In the genomic region with DNA sequence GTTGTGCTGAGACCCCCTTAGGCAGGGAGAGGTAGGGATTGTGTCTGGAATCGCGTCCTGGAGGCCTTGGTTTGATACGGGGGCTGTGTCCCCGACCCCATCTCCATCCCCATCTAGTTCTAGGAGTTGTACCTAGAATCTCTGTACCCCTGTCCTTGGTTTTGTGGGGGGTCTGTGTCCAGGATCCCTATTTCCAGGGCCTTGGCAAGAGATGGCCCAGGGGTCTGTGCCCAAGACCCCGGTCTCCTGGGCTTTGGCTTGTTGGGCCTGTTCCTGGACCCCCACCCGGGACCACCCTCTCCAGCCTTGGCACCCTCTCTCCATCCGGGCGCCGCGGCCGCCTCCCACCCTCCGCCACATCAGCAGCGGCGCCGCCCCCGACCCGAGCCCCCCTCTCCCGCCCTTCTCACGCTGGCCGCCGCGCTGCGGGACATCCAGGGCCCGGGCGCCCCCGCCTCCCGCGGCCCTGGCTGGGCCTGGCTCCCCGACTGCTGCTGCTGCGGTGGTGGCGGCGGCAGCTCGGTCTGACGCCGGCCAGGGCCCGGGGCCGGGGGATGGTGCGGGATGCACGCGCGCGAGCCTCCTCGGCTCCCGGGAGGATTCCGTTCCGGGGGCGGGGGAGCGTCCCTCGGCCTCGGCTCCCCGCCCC, we compare ENCODE assay signal across 8 cellular contexts. TPM values are rescaled to one million over a fixed set of nuclear protein-coding genes. Genes with fewer than 3 reads are reported as not detected.
DNase-seq lines count a peak whose midpoint lies in the region; ATAC-seq and TF ChIP-seq lines count a peak whose summit lies in the region.

TSS of gene NUMBL (minus strand) at position 602 of the 649 bp plus-strand sequence. CDS start at position 434, 168 bp downstream.

- H3K36me3 ChIP-seq in BE2C (peaks cover 7% of the 10 kb centered on the region; the same call in 1 of the 2 replicates), kidney epithelial cell (ENCODE audit: control insufficient read depth, insufficient read depth, low read length) (peaks cover 3% of the 10 kb centered on the region)

- peaks cover 13% of the 10 kb centered on the region for H3K4me1 ChIP-seq in BE2C

- H3K4me3 ChIP-seq in BE2C (ENCODE audit: low read depth, low read length) (peak within 1 kb of the TSS; percentile 82), astrocyte of the spinal cord (ENCODE audit: low read depth, low read length) (peak within 1 kb of the TSS; percentile 95), kidney epithelial cell (ENCODE audit: low read depth, low read length) (peak within 1 kb of the TSS; percentile 70)

- no peak for DNase-seq in BE2C
- no peak for DNase-seq in astrocyte of the spinal cord (ENCODE audit: low read depth, low spot score)
- no peak for DNase-seq in kidney epithelial cell (ENCODE audit: low read depth)
- DNase-seq in kidney tubule cell (ENCODE audit: low spot score), result no peak
- no peak for DNase-seq in stimulated activated CD8-positive, alpha-beta memory T cell treated with anti-CD3 and anti-CD28 coated beads, Interleukin-4, amount 100 ng/mL, for 48 hours

- H3K9me3 ChIP-seq in BE2C, result no peaks in the 10 kb centered on the region

- TF ChIP-seq CTCF in BE2C (IDR thresholded peaks at IDR 0.05; ENCODE audit: low read depth, low read length) (no peak), astrocyte of the spinal cord (IDR thresholded peaks at IDR 0.05; ENCODE audit: low read depth, low read length) (no peak), kidney epithelial cell (IDR thresholded peaks at IDR 0.05; ENCODE audit: insufficient read depth, low read length, poor library complexity, severe bottlenecking) (no peak), subcutaneous adipose tissue (IDR thresholded peaks at IDR 0.05; ENCODE audit: low read depth) (no peak)

- no peaks in the 10 kb centered on the region for H3K27me3 ChIP-seq in BE2C
- H3K27me3 ChIP-seq in kidney epithelial cell (ENCODE audit: control insufficient read depth, insufficient read depth, low read length), result no peaks in the 10 kb centered on the region

- in situ Hi-C loops in astrocyte of the spinal cord (cut with HindIII; ENCODE audit: low sequenced_read_pairs), result no loop called here

- ATAC-seq in HG03095 (IDR thresholded peaks at IDR 0.05; ENCODE audit: unreplicated experiment), result peak; percentile 7
- no peak for ATAC-seq in HG02981 (IDR thresholded peaks at IDR 0.05; ENCODE audit: unreplicated experiment)

RNA-seq across cellular contexts. Expression of gene NUMBL, which starts in this region (rescaled TPM):
- 30.6 TPM for polyA plus RNA-seq in BE2C (2012; ENCODE audit: insufficient read depth, insufficient read length, low read depth)
- total RNA-seq in kidney epithelial cell (12.6 and 20.0 TPM in 2 replicates), subcutaneous adipose tissue (10 to 100 TPM; 20.7 to 58.4 (median 50.0) TPM)
